14 cellular contexts compared by ENCODE assay signal in the genomic region with DNA sequence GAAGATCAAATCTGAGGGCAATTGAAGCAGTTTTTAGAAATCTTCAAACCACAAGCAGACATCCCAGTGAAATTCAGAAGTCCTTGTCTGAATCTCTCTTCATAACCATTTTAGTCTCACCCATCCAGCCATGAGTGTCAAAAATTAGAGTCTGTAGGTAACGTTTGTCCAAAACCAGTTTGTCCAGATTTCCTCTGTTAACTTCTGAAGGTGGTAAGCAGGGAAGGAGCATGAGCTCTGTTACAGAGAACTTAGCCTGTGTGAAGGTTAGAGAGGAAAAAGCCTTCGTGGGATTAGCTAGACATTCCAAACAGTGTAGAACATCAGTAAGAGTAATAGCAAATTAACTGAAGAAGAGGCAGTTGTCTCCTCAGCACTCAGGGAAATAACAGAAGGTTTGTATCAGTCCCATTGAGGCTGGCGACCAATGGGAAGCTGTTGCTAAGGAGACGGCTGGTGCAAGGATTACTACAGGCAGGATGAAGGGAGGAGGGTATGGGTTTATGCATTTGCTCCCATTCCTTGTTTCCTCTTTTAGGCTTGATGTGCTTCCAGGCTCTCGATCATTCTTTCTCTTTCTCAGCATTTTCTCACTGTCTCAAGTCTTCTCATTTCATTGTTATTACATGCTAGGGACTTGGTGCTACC. TPM values are rescaled to one million over a fixed set of nuclear protein-coding genes. Genes with fewer than 3 reads are reported as not detected.
DNase-seq lines count a peak whose midpoint lies in the region; ATAC-seq and TF ChIP-seq lines count a peak whose summit lies in the region.
"Had no signal": no experiment of that assay in that cellular context is flagged by ENCODE, and none has a peak within 500 bp of the region (broad histone marks: within the 10 kb centered on the region; RNA-seq: fewer than 3 reads in every experiment).

No MANE protein-coding gene starts in this region.

- H3K4me3 ChIP-seq in smooth muscle cell, result no peak overlapping the region
- H3K4me3 ChIP-seq: PC-9, tibial nerve had no signal

- H3K36me3 ChIP-seq in smooth muscle cell (ENCODE audit: low read depth), result no peaks in the 10 kb centered on the region
- H3K36me3 ChIP-seq: tibial nerve had no signal

- H3K9ac ChIP-seq in smooth muscle cell (ENCODE audit: low read depth), result no peak overlapping the region

- H3K79me2 ChIP-seq in smooth muscle cell (ENCODE audit: low read depth), result no peaks in the 10 kb centered on the region

- WGBS in smooth muscle cell (ENCODE audit: low lambda C conversion rate), result 51% methylated on average over 5 of the region's 5 CpGs

- DNase-seq in activated CD8-positive, alpha-beta T cell treated with anti-CD3 and anti-CD28 coated beads, Interleukin-2, amount 10 ng/mL, durations not matched to agents 7 days and 5 days, result no peak
- no peak for DNase-seq in activated CD8-positive, alpha-beta T cell treated with anti-CD3 and anti-CD28 coated beads for 36 hours
- DNase-seq in NCI-H748 (lab: John Stamatoyannopoulos, UW; ENCODE audit: unreplicated experiment), result peak; percentile 71
- no peak for DNase-seq in glutamatergic neuron
- no peak for DNase-seq in smooth muscle cell (lab: John Stamatoyannopoulos, UW; ENCODE audit: unreplicated experiment)
- no peak for DNase-seq in NCI-H2081 treated with DMSO at 0.1 percent for 48 hours (lab: John Stamatoyannopoulos, UW)
- no peak for DNase-seq in inferior parietal cortex (ENCODE audit: extremely low spot score)
- DNase-seq: activated T-cell treated with anti-CD3 and anti-CD28 coated beads for 4 hours, erythroblast, NCI-H1092 treated with DMSO at 0.1 percent for 48 hours, T-helper 9 cell had no signal

- H3K27ac Mint-ChIP-seq in activated CD8-positive, alpha-beta T cell treated with anti-CD3 and anti-CD28 coated beads, Interleukin-2, amount 10 ng/mL, durations not matched to agents 7 days and 5 days, result peak overlapping the region; percentile 2
- no peak overlapping the region for H3K27ac Mint-ChIP-seq in activated CD8-positive, alpha-beta T cell treated with anti-CD3 and anti-CD28 coated beads for 36 hours
- peak overlapping the region; percentile 38 for H3K27ac Mint-ChIP-seq in glutamatergic neuron (ENCODE audit: unreplicated experiment)

- no peak for TF ChIP-seq CTCF in activated CD8-positive, alpha-beta T cell treated with anti-CD3 and anti-CD28 coated beads for 36 hours (IDR thresholded peaks at IDR 0.05)
- no peak for TF ChIP-seq CTCF in glutamatergic neuron (IDR thresholded peaks at IDR 0.05; ENCODE audit: partially characterized antibody, unreplicated experiment)
- TF ChIP-seq CTCF in smooth muscle cell (IDR thresholded peaks at IDR 0.05; ENCODE audit: borderline replicate concordance, insufficient read depth, poor library complexity, severe bottlenecking), result no peak

- peak overlapping the region; percentile 6 for H3K27ac ChIP-seq in smooth muscle cell (ENCODE audit: low read depth)
- H3K27ac ChIP-seq: PC-9 had no signal

- no peak overlapping the region for H3K4me3 Mint-ChIP-seq in activated CD8-positive, alpha-beta T cell treated with anti-CD3 and anti-CD28 coated beads, Interleukin-2, amount 10 ng/mL, durations not matched to agents 7 days and 5 days
- H3K4me3 Mint-ChIP-seq in activated CD8-positive, alpha-beta T cell treated with anti-CD3 and anti-CD28 coated beads for 36 hours, result no peak overlapping the region
- no peak overlapping the region for H3K4me3 Mint-ChIP-seq in glutamatergic neuron (ENCODE audit: unreplicated experiment)

- H2AFZ ChIP-seq in smooth muscle cell (ENCODE audit: low read depth), result peak overlapping the region; percentile 10
- H2AFZ ChIP-seq: PC-9 had no signal

- no peaks in the 10 kb centered on the region for H3F3A ChIP-seq in smooth muscle cell (ENCODE audit: low read depth)

- CTCF ChIA-PET in activated CD8-positive, alpha-beta T cell treated with anti-CD3 and anti-CD28 coated beads, Interleukin-2, amount 10 ng/mL, durations not matched to agents 7 days and 5 days (lab: Charles Lee), result interaction anchor here (1.0 to 1.4 kb wide), 3 partner anchors 27 to 107 kb away, joined by 3 to 4 read pairs (median 3); no protein-coding TSS in a partner anchor
- CTCF ChIA-PET in activated CD8-positive, alpha-beta T cell treated with anti-CD3 and anti-CD28 coated beads for 36 hours (lab: Charles Lee), result interaction anchor here (0.8 to 1.9 kb wide), 4 partner anchors 10 to 193 kb away, joined by 3 to 13 read pairs (median 6); partner anchors contain the start of gene GPR155

- peaks cover 51% of the 10 kb centered on the region for H3K4me1 Mint-ChIP-seq in activated CD8-positive, alpha-beta T cell treated with anti-CD3 and anti-CD28 coated beads, Interleukin-2, amount 10 ng/mL, durations not matched to agents 7 days and 5 days (ENCODE audit: low read depth)
- peaks cover 55% of the 10 kb centered on the region for H3K4me1 Mint-ChIP-seq in activated CD8-positive, alpha-beta T cell treated with anti-CD3 and anti-CD28 coated beads for 36 hours (ENCODE audit: low read depth)
- H3K4me1 Mint-ChIP-seq in glutamatergic neuron (ENCODE audit: low read depth, unreplicated experiment), result peaks cover 8% of the 10 kb centered on the region

- no peaks in the 10 kb centered on the region for H3K9me3 ChIP-seq in smooth muscle cell (replicated peaks; ENCODE audit: low read depth)
- H3K9me3 ChIP-seq: tibial nerve had no signal

- POLR2A ChIA-PET in activated CD8-positive, alpha-beta T cell treated with anti-CD3 and anti-CD28 coated beads, Interleukin-2, amount 10 ng/mL, durations not matched to agents 7 days and 5 days (lab: Charles Lee), result interaction anchor here (1.1 kb wide), 1 partner anchor 75 kb away, joined by 4 read pairs; no protein-coding TSS in a partner anchor
- POLR2A ChIA-PET in activated CD8-positive, alpha-beta T cell treated with anti-CD3 and anti-CD28 coated beads for 36 hours (lab: Charles Lee), result interaction anchor here (0.9 to 1.8 kb wide), 2 partner anchors 9 to 10 kb away, joined by 3 to 9 read pairs; partner anchors contain the start of gene GPR155

- ATAC-seq in activated CD8-positive, alpha-beta T cell treated with anti-CD3 and anti-CD28 coated beads, Interleukin-2, amount 10 ng/mL, durations not matched to agents 7 days and 5 days, result no peak
- no peak for ATAC-seq in activated CD8-positive, alpha-beta T cell treated with anti-CD3 and anti-CD28 coated beads for 36 hours
- no peak for ATAC-seq in GM21381 (IDR thresholded peaks at IDR 0.05; ENCODE audit: unreplicated experiment)

- no peaks in the 10 kb centered on the region for H3K27me3 Mint-ChIP-seq in activated CD8-positive, alpha-beta T cell treated with anti-CD3 and anti-CD28 coated beads, Interleukin-2, amount 10 ng/mL, durations not matched to agents 7 days and 5 days (ENCODE audit: low read depth)
- no peaks in the 10 kb centered on the region for H3K27me3 Mint-ChIP-seq in activated CD8-positive, alpha-beta T cell treated with anti-CD3 and anti-CD28 coated beads for 36 hours
- no peaks in the 10 kb centered on the region for H3K27me3 Mint-ChIP-seq in glutamatergic neuron (ENCODE audit: unreplicated experiment)

- no peaks in the 10 kb centered on the region for H4K20me1 ChIP-seq in smooth muscle cell (ENCODE audit: low read depth)

- peaks cover 9% of the 10 kb centered on the region for H3K36me3 Mint-ChIP-seq in activated CD8-positive, alpha-beta T cell treated with anti-CD3 and anti-CD28 coated beads, Interleukin-2, amount 10 ng/mL, durations not matched to agents 7 days and 5 days (ENCODE audit: low read depth)
- H3K36me3 Mint-ChIP-seq in activated CD8-positive, alpha-beta T cell treated with anti-CD3 and anti-CD28 coated beads for 36 hours (ENCODE audit: low read depth), result no peaks in the 10 kb centered on the region
- peaks cover 4% of the 10 kb centered on the region for H3K36me3 Mint-ChIP-seq in glutamatergic neuron (ENCODE audit: unreplicated experiment)

- no peaks in the 10 kb centered on the region for H3K27me3 ChIP-seq in smooth muscle cell (ENCODE audit: low read depth)
- H3K27me3 ChIP-seq: tibial nerve had no signal

- H3K4me1 ChIP-seq in smooth muscle cell (ENCODE audit: low read depth), result no peaks in the 10 kb centered on the region

- no peak overlapping the region for H3K4me2 ChIP-seq in smooth muscle cell
- H3K4me2 ChIP-seq: PC-9 had no signal

- intact Hi-C loops in activated CD8-positive, alpha-beta T cell treated with anti-CD3 and anti-CD28 coated beads for 36 hours (cut with micrococcal nuclease), result loop anchor here (10.0 kb wide), 1 partner anchor 99 kb away; the partner anchor contains the start of gene WIPF1

- no peaks in the 10 kb centered on the region for H3K9me3 Mint-ChIP-seq in activated CD8-positive, alpha-beta T cell treated with anti-CD3 and anti-CD28 coated beads, Interleukin-2, amount 10 ng/mL, durations not matched to agents 7 days and 5 days (ENCODE audit: insufficient read depth)
- no peaks in the 10 kb centered on the region for H3K9me3 Mint-ChIP-seq in activated CD8-positive, alpha-beta T cell treated with anti-CD3 and anti-CD28 coated beads for 36 hours
- no peaks in the 10 kb centered on the region for H3K9me3 Mint-ChIP-seq in glutamatergic neuron (ENCODE audit: unreplicated experiment)

RNA-seq across cellular contexts. Expression of gene GPR155, which starts 8.7 kb away (rescaled TPM):
- 10 to 100 TPM; 17.3 to 19.8 TPM for total RNA-seq in activated CD8-positive, alpha-beta T cell treated with anti-CD3 and anti-CD28 coated beads, Interleukin-2, amount 10 ng/mL, durations not matched to agents 7 days and 5 days
- total RNA-seq in activated CD8-positive, alpha-beta T cell treated with anti-CD3 and anti-CD28 coated beads for 36 hours, result 10 to 100 TPM; 13.3 to 15.3 TPM
- total RNA-seq in glutamatergic neuron (ENCODE audit: unreplicated experiment) (51.1 TPM), smooth muscle cell (10.4 and 10.5 TPM in 2 replicates)
- 3.3 and 6.9 TPM in 2 replicates for polyA plus RNA-seq in smooth muscle cell
